16 cellular contexts compared by ENCODE assay signal in genomic region chr12:119642986-119643385, GRCh38. TPM values are rescaled to one million over a fixed set of nuclear protein-coding genes. Genes with fewer than 3 reads are reported as not detected.
A peak's percentile ranks its signal among the peaks of the same experiment; 100 is the strongest.
DNase-seq lines count a peak whose midpoint lies in the region; TF ChIP-seq lines count a peak whose summit lies in the region.
"Had no signal": no experiment of that assay in that cellular context is flagged by ENCODE, and none has a peak within 500 bp of the region (broad histone marks: within the 10 kb centered on the region; RNA-seq: fewer than 3 reads in every experiment).

No MANE protein-coding gene starts in this region.

- no peak overlapping the region for H2AK5ac ChIP-seq in H9 (ENCODE audit: insufficient read length, low read length)

- no peak overlapping the region for H4K8ac ChIP-seq in H9 (replicated peaks; ENCODE audit: insufficient read length, low read depth, low read length)

- BruUV-seq in Caco-2 (replicated peaks; lab: Mats Ljungman, UMichigan), result no TSS peak

- no peaks in the 10 kb centered on the region for H3K4me1 ChIP-seq in Caco-2
- H3K4me1 ChIP-seq in H9 (ENCODE audit: insufficient read depth, low read length), result no peaks in the 10 kb centered on the region
- H3K4me1 ChIP-seq: prostate gland had no signal

- POLR2A ChIA-PET in Caco-2 (lab: Charles Lee), result no interaction called here

- no peak overlapping the region for H3K27ac Mint-ChIP-seq in Caco-2 (ENCODE audit: unreplicated experiment)
- H3K27ac Mint-ChIP-seq in H9, result no peak overlapping the region
- no peak overlapping the region for H3K27ac Mint-ChIP-seq in nephron progenitor cell
- H3K27ac Mint-ChIP-seq: activated T-cell treated with anti-CD3 and anti-CD28 coated beads, Interleukin-2, amount 50 U/mL, for 24 hours; memory B cell; stimulated activated naive CD8-positive, alpha-beta T cell treated with anti-CD3 and anti-CD28 coated beads, Interleukin-15, Interleukin-2, amounts not matched to agents 100 ng/mL and 50 ng/mL, for 24 hours had no signal

- no peak overlapping the region for H2BK5ac ChIP-seq in H9 (ENCODE audit: insufficient read length, low read length)

- no peak overlapping the region for H2AFZ ChIP-seq in H9 (ENCODE audit: low read length)

- H3K27me3 Mint-ChIP-seq in Caco-2 (ENCODE audit: insufficient read depth, unreplicated experiment), result peaks cover 4% of the 10 kb centered on the region
- peaks cover 19% of the 10 kb centered on the region for H3K27me3 Mint-ChIP-seq in H9 (ENCODE audit: low read depth)
- peaks cover 5% of the 10 kb centered on the region for H3K27me3 Mint-ChIP-seq in nephron progenitor cell (ENCODE audit: low read depth, poor library complexity)

- no peak overlapping the region for H2BK20ac ChIP-seq in H9 (ENCODE audit: low read depth, low read length, poor library complexity, severe bottlenecking)

- no peak overlapping the region for H3K56ac ChIP-seq in H9 (ENCODE audit: insufficient read length, low read depth, low read length)

- H3K9me3 ChIP-seq in Caco-2, result no peaks in the 10 kb centered on the region
- no peaks in the 10 kb centered on the region for H3K9me3 ChIP-seq in H9 (ENCODE audit: control insufficient read depth, low read depth, low read length)
- H3K9me3 ChIP-seq: prostate gland had no signal

- intact Hi-C loops in Caco-2 (cut with micrococcal nuclease; ENCODE audit: unreplicated experiment), result no loop called here

- H3K36me3 Mint-ChIP-seq in Caco-2 (ENCODE audit: insufficient read depth, unreplicated experiment) (no peaks in the 10 kb centered on the region), H9 (ENCODE audit: insufficient read depth in 1 of 3, low read depth in 3 of 3) (no peaks in the 10 kb centered on the region; a peak in 1 of 7 replicates), nephron progenitor cell (ENCODE audit: low read depth) (no peaks in the 10 kb centered on the region)

- no peak overlapping the region for H3K14ac ChIP-seq in H9 (ENCODE audit: insufficient read depth, low read length)

- CTCF ChIA-PET in Caco-2 (lab: Charles Lee), result no interaction called here

- H4K20me1 ChIP-seq in H9 (ENCODE audit: control insufficient read depth, insufficient read depth, insufficient read length), result no peaks in the 10 kb centered on the region

- H3K4me3 Mint-ChIP-seq in Caco-2 (ENCODE audit: unreplicated experiment) (no peak overlapping the region), H9 (no peak overlapping the region), nephron progenitor cell (no peak overlapping the region)
- H3K4me3 Mint-ChIP-seq: activated T-cell treated with anti-CD3 and anti-CD28 coated beads, Interleukin-2, amount 50 U/mL, for 24 hours; memory B cell; stimulated activated naive CD8-positive, alpha-beta T cell treated with anti-CD3 and anti-CD28 coated beads, Interleukin-15, Interleukin-2, amounts not matched to agents 100 ng/mL and 50 ng/mL, for 24 hours had no signal

- H3K23me2 ChIP-seq in H9 (ENCODE audit: insufficient read length, low read depth, low read length, poor library complexity, severe bottlenecking), result no peaks in the 10 kb centered on the region

- no peak overlapping the region for H2BK15ac ChIP-seq in H9 (ENCODE audit: low read depth, low read length)

- DNase-seq in Caco-2 (no peak), H9 (peak; percentile 53), astrocyte of the spinal cord (ENCODE audit: low read depth, low spot score) (no peak), nephron progenitor cell (peak; percentile 5), globus pallidus (ENCODE audit: low spot score) (no peak), MV-4-11 (lab: John Stamatoyannopoulos, UW) (no peak), COR-L47 (lab: John Stamatoyannopoulos, UW) (no peak)
- DNase-seq in activated naive CD4-positive, alpha-beta T cell treated with Interleukin-2 at 50 U/mL for 16 hours, result no peak
- DNase-seq: activated T-cell treated with anti-CD3 and anti-CD28 coated beads, Interleukin-2, amount 50 U/mL, for 24 hours; hypothalamus; NCI-H226; stimulated activated CD4-positive, alpha-beta T cell treated with anti-CD3 and anti-CD28 coated beads, Interleukin-4, amount 100 ng/mL, for 24 hours had no signal

- peaks cover 9% of the 10 kb centered on the region for H3K9me3 Mint-ChIP-seq in Caco-2 (ENCODE audit: unreplicated experiment)
- H3K9me3 Mint-ChIP-seq in H9, result peaks cover 0 to 2% of the 10 kb centered on the region in 2 experiments; a peak in 1 of 5 replicates
- peaks cover 4% of the 10 kb centered on the region for H3K9me3 Mint-ChIP-seq in nephron progenitor cell
- H3K9me3 Mint-ChIP-seq: activated T-cell treated with anti-CD3 and anti-CD28 coated beads, Interleukin-2, amount 50 U/mL, for 24 hours; stimulated activated naive CD8-positive, alpha-beta T cell treated with anti-CD3 and anti-CD28 coated beads, Interleukin-15, Interleukin-2, amounts not matched to agents 100 ng/mL and 50 ng/mL, for 24 hours had no signal

- no peaks in the 10 kb centered on the region for H3K36me3 ChIP-seq in Caco-2 (ENCODE audit: control insufficient read depth, insufficient read depth, low read length)
- H3K36me3 ChIP-seq: prostate gland had no signal

- no peak overlapping the region for H3K18ac ChIP-seq in H9 (ENCODE audit: insufficient read length, low read depth, low read length)

- no peak overlapping the region for H3T11ph ChIP-seq in H9 (ENCODE audit: low read length)

- in situ Hi-C loops in astrocyte of the spinal cord (cut with HindIII; ENCODE audit: low sequenced_read_pairs), result no loop called here

- no peak overlapping the region for H3K4me2 ChIP-seq in H9 (ENCODE audit: insufficient read depth, insufficient read length, low read length)

- no CpG with 5 or more reads among the region's 4 CpGs for WGBS in H9 (ENCODE audit: extremely low coverage, insufficient read length, low lambda C conversion rate)

- H3K4ac ChIP-seq in H9 (ENCODE audit: low read depth, low read length), result no peak overlapping the region

- TF ChIP-seq CTCF in Caco-2 (IDR thresholded peaks at IDR 0.05; ENCODE audit: insufficient read depth in 1 of 2, low read depth in 1 of 2, low read length in 1 of 2, severe bottlenecking in 1 of 2, unreplicated experiment in 1 of 2), result peak; percentile 14 to 21
- peak; percentile 81 for TF ChIP-seq CTCF in H9 (conservative IDR thresholded peaks at IDR 0.05)
- peak; percentile 37 for TF ChIP-seq CTCF in astrocyte of the spinal cord (IDR thresholded peaks at IDR 0.05; ENCODE audit: low read depth, low read length)
- TF ChIP-seq CTCF in nephron progenitor cell (IDR thresholded peaks at IDR 0.05), result peak; percentile 22

- no peaks in the 10 kb centered on the region for H3K79me2 ChIP-seq in H9 (ENCODE audit: insufficient read depth, low read length)

- H3K4me3 ChIP-seq in Caco-2 (ENCODE audit: low read depth, low read length) (no peak overlapping the region), astrocyte of the spinal cord (ENCODE audit: low read depth, low read length) (no peak overlapping the region)
- H3K4me3 ChIP-seq: prostate gland had no signal

- no peak overlapping the region for H3K9ac ChIP-seq in H9 (ENCODE audit: extremely low read depth, insufficient read length, low read length)

- H3K4me1 Mint-ChIP-seq in Caco-2 (ENCODE audit: low read depth, unreplicated experiment) (no peaks in the 10 kb centered on the region), H9 (no peaks in the 10 kb centered on the region), nephron progenitor cell (no peaks in the 10 kb centered on the region)
- H3K4me1 Mint-ChIP-seq: memory B cell had no signal

- H2BK12ac ChIP-seq in H9 (ENCODE audit: insufficient read length, low read depth, low read length), result no peak overlapping the region

- H3K27me3 ChIP-seq in Caco-2 (replicated peaks; ENCODE audit: control insufficient read depth, insufficient read depth, low read length), result no peaks in the 10 kb centered on the region
- no peaks in the 10 kb centered on the region for H3K27me3 ChIP-seq in H9 (ENCODE audit: insufficient read depth, low read length)

- no peaks in the 10 kb centered on the region for H3K79me1 ChIP-seq in H9 (ENCODE audit: insufficient read depth, low read depth, low read length, poor library complexity, severe bottlenecking)

- no peak overlapping the region for H3K23ac ChIP-seq in H9 (ENCODE audit: insufficient read length, low read depth, low read length)

- H3K27ac ChIP-seq in H9 (ENCODE audit: insufficient read length, low read depth, low read length), result no peak overlapping the region
- H3K27ac ChIP-seq: prostate gland had no signal

- H2BK120ac ChIP-seq in H9 (ENCODE audit: low read depth, low read length, poor library complexity, severe bottlenecking), result no peak overlapping the region

- no peak overlapping the region for H4K91ac ChIP-seq in H9 (ENCODE audit: insufficient read length, low read depth, low read length)

- no peak overlapping the region for H4K5ac ChIP-seq in H9 (ENCODE audit: insufficient read length, low read depth, low read length)

RNA-seq across cellular contexts. Expression of gene PRKAB1, which starts 24.9 kb away (rescaled TPM):
- 34.5 and 37.3 TPM in 2 replicates for total RNA-seq in Caco-2 (2022)
- total RNA-seq in H9 (2021), result 42.2 and 44.2 TPM in 2 replicates

RNA-seq across cellular contexts. Expression of gene TMEM233, which starts 49.4 kb away (rescaled TPM):
- total RNA-seq in Caco-2 (2022), result not detected in 2 replicates
- not detected in 2 replicates for total RNA-seq in H9 (2021)
- total RNA-seq: M059J had no signal

Comparison
In these comparisons a context has a peak if more than half of its experiments do, and no peak if none do; other contexts are left out.
1. DNase-seq: peak in H9 (single experiment) and nephron progenitor cell (single experiment); none in Caco-2 (0 of 2), astrocyte of the spinal cord (single experiment), globus pallidus (single experiment), activated naive CD4-positive, alpha-beta T cell treated with Interleukin-2 at 50 U/mL for 16 hours (single experiment), MV-4-11 (single experiment) and COR-L47 (single experiment).
2. CTCF ChIP-seq: peak in every context shown above with its lines; median percentile 81 in H9; 37 in astrocyte of the spinal cord; 22 in nephron progenitor cell; 18 in Caco-2.